ENCODE assay signal across 1 cellular context in genomic region chr9:105713260-105713938, GRCh38.
TF ChIP-seq lines count a peak whose summit lies in the region.

No MANE protein-coding gene starts in this region.

TF ChIP-seq in HCT116, 20 proteins besides CTCF, POLR2A, EP300 and RAD21:
- no peak for TF ChIP-seq ELF1 (IDR thresholded peaks at IDR 0.05; ENCODE audit: borderline replicate concordance, low read depth)
- no peak for TF ChIP-seq ZFX (IDR thresholded peaks at IDR 0.05)
- TF ChIP-seq SRF (IDR thresholded peaks at IDR 0.05; ENCODE audit: low read depth), result no peak
- TF ChIP-seq MAX (IDR thresholded peaks at IDR 0.05), result no peak
- TF ChIP-seq YY1 (IDR thresholded peaks at IDR 0.05; ENCODE audit: extremely low read depth, insufficient replicate concordance, low read depth, low read length), result no peak
- TF ChIP-seq EGR1 (IDR thresholded peaks at IDR 0.05; ENCODE audit: low read depth), result no peak
- no peak for TF ChIP-seq CBX3 (IDR thresholded peaks at IDR 0.05; ENCODE audit: low read depth)
- TF ChIP-seq EZH2phosphoT487 (IDR thresholded peaks at IDR 0.05; ENCODE audit: borderline replicate concordance), result no peak
- no peak for TF ChIP-seq ZNF274 (IDR thresholded peaks at IDR 0.05; ENCODE audit: low read depth, low read length)
- TF ChIP-seq EZH2 (IDR thresholded peaks at IDR 0.05), result no peak
- no peak for TF ChIP-seq SIN3A (IDR thresholded peaks at IDR 0.05; ENCODE audit: low read depth)
- TF ChIP-seq FOSL1 (IDR thresholded peaks at IDR 0.05; ENCODE audit: low read depth), result no peak
- TF ChIP-seq ZBTB33 (IDR thresholded peaks at IDR 0.05; ENCODE audit: extremely low read depth, insufficient replicate concordance, low read length), result no peak
- TF ChIP-seq ATF3 (IDR thresholded peaks at IDR 0.05), result no peak
- TF ChIP-seq CEBPB (IDR thresholded peaks at IDR 0.05; ENCODE audit: low read depth), result no peak
- no peak for TF ChIP-seq SP1 (IDR thresholded peaks at IDR 0.05; ENCODE audit: low read depth)
- no peak for TF ChIP-seq REST (IDR thresholded peaks at IDR 0.05; ENCODE audit: low read depth)
- TF ChIP-seq JUND (IDR thresholded peaks at IDR 0.05), result no peak
- TF ChIP-seq TCF7L2 (IDR thresholded peaks at IDR 0.05; ENCODE audit: borderline replicate concordance, extremely low read depth, insufficient read depth, insufficient read length), result no peak
- no peak for TF ChIP-seq POLR2AphosphoS5 (IDR thresholded peaks at IDR 0.05; ENCODE audit: low read depth, low read length)
